1 cellular context compared by ENCODE assay signal in genomic region chr1:153493343-153493960, GRCh38.
TF ChIP-seq lines count a peak whose summit lies in the region.

No MANE protein-coding gene starts in this region.

TF ChIP-seq in H1, 55 proteins besides CTCF, POLR2A, EP300 and RAD21:
- TF ChIP-seq SAP30 (IDR thresholded peaks at IDR 0.05; ENCODE audit: insufficient read depth, insufficient replicate concordance, low read length), result no peak
- no peak for TF ChIP-seq TCF12 (IDR thresholded peaks at IDR 0.05; ENCODE audit: low read depth, low read length)
- TF ChIP-seq GABPA (IDR thresholded peaks at IDR 0.05; ENCODE audit: borderline replicate concordance, insufficient read depth, low read length), result no peak
- TF ChIP-seq BRCA1 (IDR thresholded peaks at IDR 0.05; ENCODE audit: low read depth, low read length), result no peak
- no peak for TF ChIP-seq CEBPB (IDR thresholded peaks at IDR 0.05; ENCODE audit: low read depth, low read length)
- TF ChIP-seq NRF1 (IDR thresholded peaks at IDR 0.05; ENCODE audit: low read depth, low read length), result no peak
- TF ChIP-seq CBX5 (IDR thresholded peaks at IDR 0.05; ENCODE audit: low read depth, low read length), result no peak
- TF ChIP-seq NANOG (IDR thresholded peaks at IDR 0.05; ENCODE audit: insufficient read depth, low read depth, low read length, poor library complexity, severe bottlenecking), result no peak
- TF ChIP-seq KDM5A (IDR thresholded peaks at IDR 0.05; ENCODE audit: low read length), result no peak
- no peak for TF ChIP-seq RNF2 (IDR thresholded peaks at IDR 0.05; ENCODE audit: borderline replicate concordance, low read depth, low read length, missing control alignments, poor library complexity, severe bottlenecking)
- no peak for TF ChIP-seq EZH2 (IDR thresholded peaks at IDR 0.05; ENCODE audit: low read depth, low read length, severe bottlenecking)
- TF ChIP-seq PHF8 (conservative IDR thresholded peaks at IDR 0.05; ENCODE audit: low read depth, low read length), result no peak
- TF ChIP-seq EGR1 (IDR thresholded peaks at IDR 0.05; ENCODE audit: borderline replicate concordance, low read depth, low read length), result no peak
- TF ChIP-seq MAX (IDR thresholded peaks at IDR 0.05), result no peak
- TF ChIP-seq TBP (IDR thresholded peaks at IDR 0.05; ENCODE audit: low read depth, low read length), result no peak
- no peak for TF ChIP-seq SIN3A (conservative IDR thresholded peaks at IDR 0.05 in 1 of 2, IDR thresholded peaks at IDR 0.05 in 1 of 2; ENCODE audit: low read depth in 1 of 2, low read length in 2 of 2)
- TF ChIP-seq BACH1 (IDR thresholded peaks at IDR 0.05; ENCODE audit: low read length), result no peak
TF ChIP-seq in H1: peak in this region for 0.
